Comparison of ENCODE assay signal across 5 cellular contexts in the genomic region with DNA sequence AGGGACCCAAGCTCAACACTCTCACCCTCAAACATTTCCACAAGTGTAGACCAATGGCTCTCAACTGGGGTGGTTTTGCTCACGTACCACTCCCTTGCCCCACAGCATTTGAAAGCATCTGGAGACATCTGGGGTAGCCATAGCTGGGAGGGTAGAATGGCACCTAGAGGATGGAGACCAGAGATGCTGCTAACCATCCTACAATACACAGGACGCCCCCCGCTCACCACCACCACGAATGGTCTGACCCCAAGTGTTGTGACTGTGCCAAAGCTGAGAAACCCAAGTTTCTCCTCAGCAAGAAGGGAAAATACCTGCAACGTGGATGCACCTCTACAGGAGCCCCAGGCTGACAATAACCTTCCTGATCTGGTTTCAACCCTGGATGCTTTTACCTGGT. TPM values are rescaled to one million over a fixed set of nuclear protein-coding genes. Genes with fewer than 3 reads are reported as not detected.
"Had no signal": no experiment of that assay in that cellular context is flagged by ENCODE, and none has a peak within 500 bp of the region (broad histone marks: within the 10 kb centered on the region; RNA-seq: fewer than 3 reads in every experiment).

No MANE protein-coding gene starts in this region.

RNA-seq across cellular contexts. Expression of a gene that starts 24.7 kb away (rescaled TPM):
- total RNA-seq: HepG2, HT-29, HT1080, IMR-90, K562 had no signal
